ENCODE assay signal across 1 cellular context in the genomic region with DNA sequence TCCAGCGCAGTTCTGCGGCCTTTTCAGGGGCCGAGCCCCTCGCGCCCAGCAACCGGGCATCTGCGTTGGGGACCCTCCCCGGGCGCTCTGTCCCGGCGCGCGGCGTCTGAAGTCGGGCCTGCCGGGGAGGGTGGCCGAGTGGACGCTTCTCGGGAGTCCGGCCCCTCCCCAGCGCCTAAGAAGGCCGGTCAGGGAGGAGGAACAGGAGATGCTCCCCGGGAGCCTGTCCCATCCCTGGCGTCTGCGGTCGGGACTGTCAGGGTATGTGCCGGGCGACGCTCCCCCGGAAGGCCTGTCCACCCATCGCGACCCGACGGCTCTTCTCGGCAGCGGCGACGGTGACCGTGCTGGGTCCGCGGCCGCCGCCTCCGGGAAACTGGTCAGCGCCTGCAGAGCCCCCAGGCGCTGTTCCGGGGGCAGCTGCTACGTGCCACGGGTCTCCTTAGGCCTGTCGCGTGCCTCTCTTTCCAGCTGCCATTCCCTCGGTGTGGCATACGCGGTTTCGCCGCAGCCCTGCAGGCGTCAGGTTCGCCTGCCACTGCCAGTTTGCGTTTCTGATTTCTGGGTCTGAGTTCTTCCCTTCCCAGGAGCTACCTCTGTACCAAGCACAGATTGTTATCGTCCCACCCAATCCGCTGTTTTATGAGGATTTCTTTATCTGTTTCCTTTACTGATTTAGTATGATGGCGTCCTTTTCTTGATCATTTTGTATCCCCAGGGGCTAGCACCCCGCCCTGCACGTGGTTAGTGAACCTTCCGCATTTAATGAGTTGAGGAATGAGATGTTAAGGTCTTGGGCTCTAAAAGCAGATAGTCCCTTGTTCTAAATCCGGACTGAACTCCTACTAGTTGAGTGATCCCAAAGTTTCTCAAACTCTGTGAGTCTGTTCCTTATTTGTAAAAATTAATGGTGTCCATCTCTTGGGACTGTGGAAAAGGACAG.
A peak's percentile ranks its signal among the peaks of the same experiment; 100 is the strongest.
TF ChIP-seq lines count a peak whose summit lies in the region.

No MANE protein-coding gene starts in this region.

TF ChIP-seq in HepG2, 621 proteins besides CTCF, POLR2A, EP300 and RAD21 (continued from another document and continues in another):
- TF ChIP-seq MEIS1 (CRISPR knock-in tag; IDR thresholded peaks at IDR 0.05; ENCODE audit: borderline replicate concordance): peak; percentile 21; the same call in 1 of the 2 replicates
- no peak for TF ChIP-seq ASH2L (IDR thresholded peaks at IDR 0.05; ENCODE audit: insufficient read length, low read depth, low read length)
- TF ChIP-seq TOPORS (CRISPR knock-in tag; IDR thresholded peaks at IDR 0.05): 0 out of 2 replicates have a peak, but pooled peaks have one; percentile 7
- TF ChIP-seq MATR3 (CRISPR knock-in tag; IDR thresholded peaks at IDR 0.05): no peak
- TF ChIP-seq IKZF4 (CRISPR knock-in tag; IDR thresholded peaks at IDR 0.05; ENCODE audit: borderline replicate concordance, low read depth, not compliant biosample characterization): no peak
- 0 out of 2 replicates have a peak, but pooled peaks have one; percentile 7 for TF ChIP-seq YEATS4 (CRISPR knock-in tag; IDR thresholded peaks at IDR 0.05; ENCODE audit: borderline replicate concordance)
- peak; percentile 65; the same call in 1 of the 2 replicates for TF ChIP-seq KAT7 (CRISPR knock-in tag; IDR thresholded peaks at IDR 0.05; ENCODE audit: borderline replicate concordance)
- no peak for TF ChIP-seq TBX3 (IDR thresholded peaks at IDR 0.05; ENCODE audit: borderline replicate concordance)
- TF ChIP-seq, protein P1, sequence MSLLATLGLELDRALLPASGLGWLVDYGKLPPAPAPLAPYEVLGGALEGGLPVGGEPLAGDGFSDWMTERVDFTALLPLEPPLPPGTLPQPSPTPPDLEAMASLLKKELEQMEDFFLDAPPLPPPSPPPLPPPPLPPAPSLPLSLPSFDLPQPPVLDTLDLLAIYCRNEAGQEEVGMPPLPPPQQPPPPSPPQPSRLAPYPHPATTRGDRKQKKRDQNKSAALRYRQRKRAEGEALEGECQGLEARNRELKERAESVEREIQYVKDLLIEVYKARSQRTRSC (CRISPR knock-in tag; IDR thresholded peaks at IDR 0.05; ENCODE audit: low read depth): no peak
- no peak for TF ChIP-seq ZNF383 (CRISPR knock-in tag; IDR thresholded peaks at IDR 0.05; ENCODE audit: borderline replicate concordance)
- TF ChIP-seq, protein P2, sequence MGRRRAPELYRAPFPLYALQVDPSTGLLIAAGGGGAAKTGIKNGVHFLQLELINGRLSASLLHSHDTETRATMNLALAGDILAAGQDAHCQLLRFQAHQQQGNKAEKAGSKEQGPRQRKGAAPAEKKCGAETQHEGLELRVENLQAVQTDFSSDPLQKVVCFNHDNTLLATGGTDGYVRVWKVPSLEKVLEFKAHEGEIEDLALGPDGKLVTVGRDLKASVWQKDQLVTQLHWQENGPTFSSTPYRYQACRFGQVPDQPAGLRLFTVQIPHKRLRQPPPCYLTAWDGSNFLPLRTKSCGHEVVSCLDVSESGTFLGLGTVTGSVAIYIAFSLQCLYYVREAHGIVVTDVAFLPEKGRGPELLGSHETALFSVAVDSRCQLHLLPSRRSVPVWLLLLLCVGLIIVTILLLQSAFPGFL (CRISPR knock-in tag; IDR thresholded peaks at IDR 0.05): no peak
- TF ChIP-seq ZSCAN21 (CRISPR knock-in tag; IDR thresholded peaks at IDR 0.05; ENCODE audit: borderline replicate concordance): no peak; the same call in 1 of the 2 replicates
- TF ChIP-seq, protein P3, sequence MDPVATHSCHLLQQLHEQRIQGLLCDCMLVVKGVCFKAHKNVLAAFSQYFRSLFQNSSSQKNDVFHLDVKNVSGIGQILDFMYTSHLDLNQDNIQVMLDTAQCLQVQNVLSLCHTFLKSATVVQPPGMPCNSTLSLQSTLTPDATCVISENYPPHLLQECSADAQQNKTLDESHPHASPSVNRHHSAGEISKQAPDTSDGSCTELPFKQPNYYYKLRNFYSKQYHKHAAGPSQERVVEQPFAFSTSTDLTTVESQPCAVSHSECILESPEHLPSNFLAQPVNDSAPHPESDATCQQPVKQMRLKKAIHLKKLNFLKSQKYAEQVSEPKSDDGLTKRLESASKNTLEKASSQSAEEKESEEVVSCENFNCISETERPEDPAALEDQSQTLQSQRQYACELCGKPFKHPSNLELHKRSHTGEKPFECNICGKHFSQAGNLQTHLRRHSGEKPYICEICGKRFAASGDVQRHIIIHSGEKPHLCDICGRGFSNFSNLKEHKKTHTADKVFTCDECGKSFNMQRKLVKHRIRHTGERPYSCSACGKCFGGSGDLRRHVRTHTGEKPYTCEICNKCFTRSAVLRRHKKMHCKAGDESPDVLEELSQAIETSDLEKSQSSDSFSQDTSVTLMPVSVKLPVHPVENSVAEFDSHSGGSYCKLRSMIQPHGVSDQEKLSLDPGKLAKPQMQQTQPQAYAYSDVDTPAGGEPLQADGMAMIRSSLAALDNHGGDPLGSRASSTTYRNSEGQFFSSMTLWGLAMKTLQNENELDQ (CRISPR knock-in tag; IDR thresholded peaks at IDR 0.05; ENCODE audit: borderline replicate concordance): no peak
- no peak for TF ChIP-seq PHF5A (CRISPR knock-in tag; IDR thresholded peaks at IDR 0.05; ENCODE audit: low read depth, unreplicated experiment)
- TF ChIP-seq, protein P4, sequence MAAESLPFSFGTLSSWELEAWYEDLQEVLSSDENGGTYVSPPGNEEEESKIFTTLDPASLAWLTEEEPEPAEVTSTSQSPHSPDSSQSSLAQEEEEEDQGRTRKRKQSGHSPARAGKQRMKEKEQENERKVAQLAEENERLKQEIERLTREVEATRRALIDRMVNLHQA (CRISPR knock-in tag; IDR thresholded peaks at IDR 0.05): no peak
- peak; percentile 81; the same call in 1 of the 2 replicates for TF ChIP-seq IRX3 (CRISPR knock-in tag; IDR thresholded peaks at IDR 0.05; ENCODE audit: borderline replicate concordance, low read depth)
- TF ChIP-seq NFIC (IDR thresholded peaks at IDR 0.05; ENCODE audit: low read length): no peak
- TF ChIP-seq, protein P5, sequence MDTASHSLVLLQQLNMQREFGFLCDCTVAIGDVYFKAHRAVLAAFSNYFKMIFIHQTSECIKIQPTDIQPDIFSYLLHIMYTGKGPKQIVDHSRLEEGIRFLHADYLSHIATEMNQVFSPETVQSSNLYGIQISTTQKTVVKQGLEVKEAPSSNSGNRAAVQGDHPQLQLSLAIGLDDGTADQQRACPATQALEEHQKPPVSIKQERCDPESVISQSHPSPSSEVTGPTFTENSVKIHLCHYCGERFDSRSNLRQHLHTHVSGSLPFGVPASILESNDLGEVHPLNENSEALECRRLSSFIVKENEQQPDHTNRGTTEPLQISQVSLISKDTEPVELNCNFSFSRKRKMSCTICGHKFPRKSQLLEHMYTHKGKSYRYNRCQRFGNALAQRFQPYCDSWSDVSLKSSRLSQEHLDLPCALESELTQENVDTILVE (CRISPR knock-in tag; IDR thresholded peaks at IDR 0.05): no peak
- TF ChIP-seq AGO1 (IDR thresholded peaks at IDR 0.05; ENCODE audit: low read depth, low read length, poor library complexity, severe bottlenecking): no peak
- TF ChIP-seq ZNF296 (CRISPR knock-in tag; conservative IDR thresholded peaks at IDR 0.05): peak; percentile 42; the same call in 1 of the 2 replicates
- TF ChIP-seq ZSCAN25 (CRISPR knock-in tag; IDR thresholded peaks at IDR 0.05): peak; percentile 73
- no peak for TF ChIP-seq GATA4 (IDR thresholded peaks at IDR 0.05; ENCODE audit: borderline replicate concordance, low read depth)
- TF ChIP-seq, protein P6, sequence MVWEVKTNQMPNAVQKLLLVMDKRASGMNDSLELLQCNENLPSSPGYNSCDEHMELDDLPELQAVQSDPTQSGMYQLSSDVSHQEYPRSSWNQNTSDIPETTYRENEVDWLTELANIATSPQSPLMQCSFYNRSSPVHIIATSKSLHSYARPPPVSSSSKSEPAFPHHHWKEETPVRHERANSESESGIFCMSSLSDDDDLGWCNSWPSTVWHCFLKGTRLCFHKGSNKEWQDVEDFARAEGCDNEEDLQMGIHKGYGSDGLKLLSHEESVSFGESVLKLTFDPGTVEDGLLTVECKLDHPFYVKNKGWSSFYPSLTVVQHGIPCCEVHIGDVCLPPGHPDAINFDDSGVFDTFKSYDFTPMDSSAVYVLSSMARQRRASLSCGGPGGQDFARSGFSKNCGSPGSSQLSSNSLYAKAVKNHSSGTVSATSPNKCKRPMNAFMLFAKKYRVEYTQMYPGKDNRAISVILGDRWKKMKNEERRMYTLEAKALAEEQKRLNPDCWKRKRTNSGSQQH (CRISPR knock-in tag; IDR thresholded peaks at IDR 0.05; ENCODE audit: low read depth): no peak; the same call in 1 of the 2 replicates
- no peak for TF ChIP-seq JUND (CRISPR knock-in tag; IDR thresholded peaks at IDR 0.05)
- TF ChIP-seq ZNF143 (CRISPR knock-in tag; IDR thresholded peaks at IDR 0.05): no peak
- TF ChIP-seq, protein P7, sequence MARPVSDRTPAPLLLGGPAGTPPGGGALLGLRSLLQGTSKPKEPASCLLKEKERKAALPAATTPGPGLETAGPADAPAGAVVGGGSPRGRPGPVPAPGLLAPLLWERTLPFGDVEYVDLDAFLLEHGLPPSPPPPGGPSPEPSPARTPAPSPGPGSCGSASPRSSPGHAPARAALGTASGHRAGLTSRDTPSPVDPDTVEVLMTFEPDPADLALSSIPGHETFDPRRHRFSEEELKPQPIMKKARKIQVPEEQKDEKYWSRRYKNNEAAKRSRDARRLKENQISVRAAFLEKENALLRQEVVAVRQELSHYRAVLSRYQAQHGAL (CRISPR knock-in tag; IDR thresholded peaks at IDR 0.05; ENCODE audit: not compliant biosample characterization): no peak
- 0 out of 2 replicates have a peak, but pooled peaks have one; percentile 9 for TF ChIP-seq RXRB (CRISPR knock-in tag; IDR thresholded peaks at IDR 0.05; ENCODE audit: borderline replicate concordance)
- TF ChIP-seq SCMH1 (CRISPR knock-in tag; IDR thresholded peaks at IDR 0.05; ENCODE audit: borderline replicate concordance): no peak
- TF ChIP-seq JUNB (CRISPR knock-in tag; IDR thresholded peaks at IDR 0.05; ENCODE audit: borderline replicate concordance): no peak
- TF ChIP-seq ZBTB21 (CRISPR knock-in tag; IDR thresholded peaks at IDR 0.05): no peak
- no peak for TF ChIP-seq ZNF205 (CRISPR knock-in tag; IDR thresholded peaks at IDR 0.05)
- no peak for TF ChIP-seq ZNF614 (CRISPR knock-in tag; IDR thresholded peaks at IDR 0.05; ENCODE audit: borderline replicate concordance)
- TF ChIP-seq ZNF460 (CRISPR knock-in tag; IDR thresholded peaks at IDR 0.05; ENCODE audit: borderline replicate concordance): no peak
- no peak for TF ChIP-seq TEAD2 (CRISPR knock-in tag; IDR thresholded peaks at IDR 0.05)
- TF ChIP-seq FOXK2 (IDR thresholded peaks at IDR 0.05): no peak
- TF ChIP-seq ZFP62 (CRISPR knock-in tag; IDR thresholded peaks at IDR 0.05): no peak
- no peak for TF ChIP-seq RCOR2 (CRISPR knock-in tag; IDR thresholded peaks at IDR 0.05)
- TF ChIP-seq NFE2L2 (IDR thresholded peaks at IDR 0.05; ENCODE audit: low read length): no peak
- TF ChIP-seq, protein P8, sequence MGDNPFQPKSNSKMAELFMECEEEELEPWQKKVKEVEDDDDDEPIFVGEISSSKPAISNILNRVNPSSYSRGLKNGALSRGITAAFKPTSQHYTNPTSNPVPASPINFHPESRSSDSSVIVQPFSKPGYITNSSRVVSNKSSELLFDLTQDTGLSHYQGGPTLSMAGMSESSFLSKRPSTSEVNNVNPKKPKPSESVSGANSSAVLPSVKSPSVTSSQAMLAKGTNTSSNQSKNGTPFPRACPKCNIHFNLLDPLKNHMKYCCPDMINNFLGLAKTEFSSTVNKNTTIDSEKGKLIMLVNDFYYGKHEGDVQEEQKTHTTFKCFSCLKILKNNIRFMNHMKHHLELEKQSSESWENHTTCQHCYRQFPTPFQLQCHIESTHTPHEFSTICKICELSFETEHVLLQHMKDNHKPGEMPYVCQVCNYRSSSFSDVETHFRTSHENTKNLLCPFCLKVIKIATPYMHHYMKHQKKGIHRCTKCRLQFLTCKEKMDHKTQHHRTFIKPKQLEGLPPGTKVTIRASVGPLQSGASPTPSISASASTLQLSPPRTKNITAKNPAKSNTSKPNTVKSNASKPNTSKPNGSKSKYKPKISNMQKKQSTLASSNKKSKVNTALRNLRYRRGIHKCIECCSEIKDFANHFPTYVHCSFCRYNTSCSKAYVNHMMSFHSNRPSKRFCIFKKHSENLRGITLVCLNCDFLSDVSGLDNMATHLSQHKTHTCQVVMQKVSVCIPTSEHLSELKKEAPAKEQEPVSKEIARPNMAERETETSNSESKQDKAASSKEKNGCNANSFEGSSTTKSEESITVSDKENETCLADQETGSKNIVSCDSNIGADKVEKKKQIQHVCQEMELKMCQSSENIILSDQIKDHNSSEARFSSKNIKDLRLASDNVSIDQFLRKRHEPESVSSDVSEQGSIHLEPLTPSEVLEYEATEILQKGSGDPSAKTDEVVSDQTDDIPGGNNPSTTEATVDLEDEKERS (CRISPR knock-in tag; IDR thresholded peaks at IDR 0.05): peak; percentile 88
- TF ChIP-seq ZNF382 (CRISPR knock-in tag; IDR thresholded peaks at IDR 0.05; ENCODE audit: borderline replicate concordance): no peak
- no peak for TF ChIP-seq ZBTB42 (CRISPR knock-in tag; IDR thresholded peaks at IDR 0.05)
- TF ChIP-seq RBFOX2 (IDR thresholded peaks at IDR 0.05; ENCODE audit: low read depth, low read length): peak; percentile 70
- TF ChIP-seq, protein P9, sequence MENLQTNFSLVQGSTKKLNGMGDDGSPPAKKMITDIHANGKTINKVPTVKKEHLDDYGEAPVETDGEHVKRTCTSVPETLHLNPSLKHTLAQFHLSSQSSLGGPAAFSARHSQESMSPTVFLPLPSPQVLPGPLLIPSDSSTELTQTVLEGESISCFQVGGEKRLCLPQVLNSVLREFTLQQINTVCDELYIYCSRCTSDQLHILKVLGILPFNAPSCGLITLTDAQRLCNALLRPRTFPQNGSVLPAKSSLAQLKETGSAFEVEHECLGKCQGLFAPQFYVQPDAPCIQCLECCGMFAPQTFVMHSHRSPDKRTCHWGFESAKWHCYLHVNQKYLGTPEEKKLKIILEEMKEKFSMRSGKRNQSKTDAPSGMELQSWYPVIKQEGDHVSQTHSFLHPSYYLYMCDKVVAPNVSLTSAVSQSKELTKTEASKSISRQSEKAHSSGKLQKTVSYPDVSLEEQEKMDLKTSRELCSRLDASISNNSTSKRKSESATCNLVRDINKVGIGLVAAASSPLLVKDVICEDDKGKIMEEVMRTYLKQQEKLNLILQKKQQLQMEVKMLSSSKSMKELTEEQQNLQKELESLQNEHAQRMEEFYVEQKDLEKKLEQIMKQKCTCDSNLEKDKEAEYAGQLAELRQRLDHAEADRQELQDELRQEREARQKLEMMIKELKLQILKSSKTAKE (CRISPR knock-in tag; IDR thresholded peaks at IDR 0.05; ENCODE audit: borderline replicate concordance): no peak; the same call in 1 of the 2 replicates
